In genomic region chr5:14178671-14179211, GRCh38 we compare ENCODE assay signal across 1 cellular context.
A peak's percentile ranks its signal among the peaks of the same experiment; 100 is the strongest.
TF ChIP-seq lines count a peak whose summit lies in the region.

No MANE protein-coding gene starts in this region.

TF ChIP-seq in IMR-90, 13 proteins besides CTCF, POLR2A, EP300 and RAD21 (continued from another document):
- TF ChIP-seq MAZ (IDR thresholded peaks at IDR 0.05; ENCODE audit: borderline replicate concordance, low read depth, low read length) (0 out of 2 replicates have a peak, but pooled peaks have one; percentile 17), FOS (IDR thresholded peaks at IDR 0.05; ENCODE audit: low read depth, low read length) (peak; percentile 69; the same call in 1 of the 2 replicates), CEBPB (IDR thresholded peaks at IDR 0.05; ENCODE audit: low read depth, low read length) (no peak), NFE2L2 (IDR thresholded peaks at IDR 0.05; ENCODE audit: low read depth, low read length) (0 out of 2 replicates have a peak, but pooled peaks have one; percentile 34), BHLHE40 (IDR thresholded peaks at IDR 0.05; ENCODE audit: low read depth, low read length) (peak; percentile 65), CHD1 (IDR thresholded peaks at IDR 0.05; ENCODE audit: low read depth, low read length) (no peak), USF2 (IDR thresholded peaks at IDR 0.05; ENCODE audit: low read depth, low read length) (peak; percentile 56), MAFK (IDR thresholded peaks at IDR 0.05; ENCODE audit: low read depth, low read length) (peak; percentile 100), RCOR1 (IDR thresholded peaks at IDR 0.05; ENCODE audit: insufficient replicate concordance, low read length) (no peak), MXI1 (IDR thresholded peaks at IDR 0.05; ENCODE audit: borderline replicate concordance, low read depth, low read length) (peak; percentile 72; the same call in 1 of the 2 replicates)
